ENCODE assay signal across 28 cellular contexts in genomic region chr5:68233075-68233474, GRCh38. TPM values are rescaled to one million over a fixed set of nuclear protein-coding genes. Genes with fewer than 3 reads are reported as not detected.
DNase-seq lines count a peak whose midpoint lies in the region; ATAC-seq and TF ChIP-seq lines count a peak whose summit lies in the region.
"Had no signal": no experiment of that assay in that cellular context is flagged by ENCODE, and none has a peak within 500 bp of the region (broad histone marks: within the 10 kb centered on the region; RNA-seq: fewer than 3 reads in every experiment).

No MANE protein-coding gene starts in this region.

- H3K9me3 ChIP-seq in T-helper 17 cell (ENCODE audit: control insufficient read depth, low read length, poor library complexity, severe bottlenecking) (no peaks in the 10 kb centered on the region), gastroesophageal sphincter (no peaks in the 10 kb centered on the region)
- H3K9me3 ChIP-seq: adrenal gland; BLaER1 treated with 17β-estradiol and CSF1 and Interleukin-3, amounts not matched to agents 10 nM and 100 nM; heart left ventricle; right atrium auricular region had no signal

- peak overlapping the region; percentile 14 to 17 for H3K4me3 ChIP-seq in gastroesophageal sphincter
- H3K4me3 ChIP-seq: adrenal gland; BLaER1 treated with 17β-estradiol and CSF1 and Interleukin-3, amounts not matched to agents 10 nM and 100 nM; heart left ventricle; right atrium auricular region had no signal

- TF ChIP-seq POLR2A in gastroesophageal sphincter (IDR thresholded peaks at IDR 0.05): no peak

- H3K36me3 Mint-ChIP-seq in activated naive CD8-positive, alpha-beta T cell: peaks cover under 1% of the 10 kb centered on the region
- H3K36me3 Mint-ChIP-seq in activated naive CD8-positive, alpha-beta T cell treated with anti-CD3 and anti-CD28 coated beads for 36 hours: peaks cover 27% of the 10 kb centered on the region
- H3K36me3 Mint-ChIP-seq in T-helper 17 cell (ENCODE audit: low read depth): peaks cover 3% of the 10 kb centered on the region

- DNase-seq in activated naive CD8-positive, alpha-beta T cell treated with anti-CD3 and anti-CD28 coated beads for 36 hours: no peak
- no peak for DNase-seq in T-helper 17 cell
- no peak for DNase-seq in AG08396 (ENCODE audit: low spot score)
- no peak for DNase-seq in ureter (ENCODE audit: low spot score)
- DNase-seq: activated B cell treated with CpG ODN at 0.5 μM for 24 hours; activated CD4-positive, alpha-beta T cell treated with anti-CD3 and anti-CD28 coated beads, Interleukin-2, amount 50 U/mL, for 48 hours; activated effector memory CD4-positive, alpha-beta T cell treated with Interleukin-2 at 50 U/mL for 16 hours; adrenal gland; brain microvascular endothelial cell; effector memory CD4-positive, alpha-beta T cell; GOT3; heart left ventricle; MV-4-11; NCI-H446 treated with DMSO at 0.1 percent for 48 hours; OCI-M1; stimulated activated CD4-positive, alpha-beta T cell treated with anti-CD3 and anti-CD28 coated beads, Interleukin-2, amount 100 ng/mL, for 24 hours; T1000 had no signal

- peak overlapping the region; percentile 56 for H3K27ac Mint-ChIP-seq in activated naive CD8-positive, alpha-beta T cell
- H3K27ac Mint-ChIP-seq in activated naive CD8-positive, alpha-beta T cell treated with anti-CD3 and anti-CD28 coated beads for 36 hours: no peak overlapping the region
- H3K27ac Mint-ChIP-seq in T-helper 17 cell: peak overlapping the region; percentile 79
- H3K27ac Mint-ChIP-seq: activated B cell treated with CpG ODN at 0.5 μM for 24 hours, type B pancreatic cell had no signal

- H3K4me1 Mint-ChIP-seq in activated naive CD8-positive, alpha-beta T cell (ENCODE audit: low read depth): peaks cover 80% of the 10 kb centered on the region
- peaks cover 77% of the 10 kb centered on the region for H3K4me1 Mint-ChIP-seq in activated naive CD8-positive, alpha-beta T cell treated with anti-CD3 and anti-CD28 coated beads for 36 hours
- H3K4me1 Mint-ChIP-seq in T-helper 17 cell: peaks cover 54% of the 10 kb centered on the region

- H3K27me3 Mint-ChIP-seq in activated naive CD8-positive, alpha-beta T cell: no peaks in the 10 kb centered on the region
- H3K27me3 Mint-ChIP-seq in activated naive CD8-positive, alpha-beta T cell treated with anti-CD3 and anti-CD28 coated beads for 36 hours: no peaks in the 10 kb centered on the region
- no peaks in the 10 kb centered on the region for H3K27me3 Mint-ChIP-seq in T-helper 17 cell
- H3K27me3 Mint-ChIP-seq: activated B cell treated with CpG ODN at 0.5 μM for 24 hours, type B pancreatic cell had no signal

- H3K4me3 Mint-ChIP-seq in activated naive CD8-positive, alpha-beta T cell: no peak overlapping the region
- no peak overlapping the region for H3K4me3 Mint-ChIP-seq in activated naive CD8-positive, alpha-beta T cell treated with anti-CD3 and anti-CD28 coated beads for 36 hours
- no peak overlapping the region for H3K4me3 Mint-ChIP-seq in T-helper 17 cell
- H3K4me3 Mint-ChIP-seq: activated B cell treated with CpG ODN at 0.5 μM for 24 hours, neural crest cell, type B pancreatic cell had no signal

- ATAC-seq in T-helper 17 cell (no peak), gastroesophageal sphincter (peak; percentile 11), HG03108 (IDR thresholded peaks at IDR 0.05; ENCODE audit: unreplicated experiment) (no peak)

- TF ChIP-seq CTCF in gastroesophageal sphincter (IDR thresholded peaks at IDR 0.05): no peak

- H3K36me3 ChIP-seq in gastroesophageal sphincter: peaks cover 0 to 34% of the 10 kb centered on the region in 2 donors
- H3K36me3 ChIP-seq: brain microvascular endothelial cell had no signal

- no peaks in the 10 kb centered on the region for H3K27me3 ChIP-seq in gastroesophageal sphincter
- H3K27me3 ChIP-seq: adrenal gland; BLaER1 treated with 17β-estradiol and CSF1 and Interleukin-3, amounts not matched to agents 10 nM and 100 nM; brain microvascular endothelial cell; heart left ventricle; right atrium auricular region had no signal

- H3K27ac ChIP-seq in gastroesophageal sphincter (peak overlapping the region in 1 of 4 donors; percentile 39), temporal lobe (ENCODE audit: low read depth, low read length) (peak overlapping the region; percentile 13)
- H3K27ac ChIP-seq: brain microvascular endothelial cell, HL-60, KMS-11, parathyroid adenoma, right atrium auricular region had no signal

- no peak for TF ChIP-seq EP300 in gastroesophageal sphincter (IDR thresholded peaks at IDR 0.05)

- 55 to 80% methylated on average over 1 of the region's 1 CpG for WGBS in gastroesophageal sphincter (ENCODE audit: low coverage in 1 of 2), 2 donors

- peaks cover 53 to 100% (median 70%) of the 10 kb centered on the region in 3 donors for H3K4me1 ChIP-seq in gastroesophageal sphincter

- H3K9me3 Mint-ChIP-seq in activated naive CD8-positive, alpha-beta T cell (ENCODE audit: low read depth): no peaks in the 10 kb centered on the region
- no peaks in the 10 kb centered on the region for H3K9me3 Mint-ChIP-seq in activated naive CD8-positive, alpha-beta T cell treated with anti-CD3 and anti-CD28 coated beads for 36 hours
- H3K9me3 Mint-ChIP-seq: activated B cell treated with CpG ODN at 0.5 μM for 24 hours, neural crest cell, type B pancreatic cell had no signal

RNA-seq across cellular contexts. Expression of gene PIK3R1, which starts 17.5 kb away (rescaled TPM):
- 10 to 100 TPM; 39.7 to 41.6 TPM for total RNA-seq in activated naive CD8-positive, alpha-beta T cell treated with anti-CD3 and anti-CD28 coated beads for 36 hours
- 100 to 1,000 TPM; 212 to 306 TPM for total RNA-seq in T-helper 17 cell
- 100 to 1,000 TPM; 188 to 403 (median 312) TPM for total RNA-seq in gastroesophageal sphincter
- total RNA-seq in temporal lobe: 114 TPM
- total RNA-seq in ureter: 185 TPM
